Comparison of ENCODE assay signal across 1 cellular context in the genomic region with DNA sequence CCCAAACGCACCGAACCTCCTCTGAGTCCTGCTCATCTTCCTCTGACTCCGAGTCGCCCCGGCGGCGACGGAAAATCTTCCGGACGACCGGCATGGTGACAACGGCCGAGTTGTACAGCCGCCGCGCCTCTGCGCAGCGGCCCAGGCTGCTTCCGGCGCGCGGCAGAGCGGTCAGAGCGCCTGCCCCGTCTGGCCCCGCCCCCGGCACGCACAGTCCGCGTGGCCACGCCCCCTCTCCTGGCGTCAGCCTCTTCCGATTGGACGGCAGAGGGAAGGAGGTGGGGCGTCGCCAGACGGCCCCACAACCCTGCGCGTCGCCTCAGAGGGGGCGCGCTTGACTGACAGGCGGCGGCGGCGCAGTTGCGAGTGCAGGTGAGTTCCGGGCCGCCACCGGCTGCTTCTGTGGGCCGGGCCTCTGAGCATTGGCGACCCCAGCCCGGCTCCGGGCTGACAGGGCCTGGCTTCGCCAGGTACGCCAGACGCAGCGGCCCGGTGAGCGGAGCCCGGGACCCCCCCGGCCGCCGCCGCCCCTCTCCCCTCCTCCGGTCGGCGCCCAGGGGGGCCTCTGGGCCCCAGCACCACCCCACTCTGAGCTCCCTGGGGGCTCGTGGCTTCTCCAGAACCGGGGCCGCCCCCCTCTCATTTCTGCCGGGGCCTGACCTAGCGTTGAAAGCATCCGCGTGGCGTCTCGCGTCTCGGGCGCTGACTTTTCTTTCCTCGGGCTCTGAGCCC.
A peak's percentile ranks its signal among the peaks of the same experiment; 100 is the strongest.
TF ChIP-seq lines count a peak whose summit lies in the region.

C9orf78 (minus strand) TSS at position 148 of the 732 bp plus-strand sequence; CDS start at position 94, 54 bp downstream.
USP20 (plus strand) TSS at position 331 of the 732 bp plus-strand sequence. CDS start 17,098 bp downstream, outside the sequence.

TF ChIP-seq in K562, 482 proteins besides CTCF, POLR2A, EP300 and RAD21 (continued from another document and continues in another):
- TF ChIP-seq ZFP30 (CRISPR knock-in tag; IDR thresholded peaks at IDR 0.05; ENCODE audit: borderline replicate concordance) (peak; percentile 37; the same call in 1 of the 2 replicates), BRF2 (IDR thresholded peaks at IDR 0.05; ENCODE audit: borderline replicate concordance, insufficient read depth, insufficient read length) (no peak), SMARCA5 (IDR thresholded peaks at IDR 0.05) (no peak), SRSF7 (optimal IDR thresholded peaks at IDR 0.05; ENCODE audit: low read depth, low read length) (no peak), GABPA (tag; conservative IDR thresholded peaks at IDR 0.05; ENCODE audit: low read depth) (no peak), ZFP1 (CRISPR knock-in tag; IDR thresholded peaks at IDR 0.05) (peak; percentile 64; the same call in 1 of the 2 replicates), UBTF (IDR thresholded peaks at IDR 0.05; ENCODE audit: borderline replicate concordance in 1 of 2, low read depth in 2 of 2, low read length in 2 of 2) (peak in 1 of 2 experiments; percentile 70; a peak in 1 of 4 replicates), NCOR1 (IDR thresholded peaks at IDR 0.05) (no peak), DACH1 (IDR thresholded peaks at IDR 0.05; ENCODE audit: partially characterized antibody) (no peak), POLR3A (IDR thresholded peaks at IDR 0.05; ENCODE audit: borderline replicate concordance, extremely low read depth, insufficient read depth, insufficient read length) (no peak), ZNF232 (CRISPR knock-in tag; IDR thresholded peaks at IDR 0.05) (no peak), SMAD4 (CRISPR knock-in tag; conservative IDR thresholded peaks at IDR 0.05) (peak; percentile 67), HMBOX1 (IDR thresholded peaks at IDR 0.05) (no peak), TARDBP (IDR thresholded peaks at IDR 0.05) (0 out of 2 replicates have a peak, but pooled peaks have one; percentile 12), KLF10 (CRISPR knock-in tag; IDR thresholded peaks at IDR 0.05) (no peak), MXI1 (IDR thresholded peaks at IDR 0.05; ENCODE audit: low read depth, low read length) (peak; percentile 95), HBP1 (CRISPR knock-in tag; IDR thresholded peaks at IDR 0.05) (0 out of 2 replicates have a peak, but pooled peaks have one; percentile 55), HDAC3 (IDR thresholded peaks at IDR 0.05; ENCODE audit: borderline replicate concordance, partially characterized antibody) (no peak), NFATC3 (IDR thresholded peaks at IDR 0.05) (no peak), CTCFL (IDR thresholded peaks at IDR 0.05; ENCODE audit: borderline replicate concordance, insufficient read depth, low read depth, low read length, poor library complexity, severe bottlenecking) (no peak), NBN (IDR thresholded peaks at IDR 0.05; ENCODE audit: low read depth) (no peak; the same call in 1 of the 2 replicates), ZNF77 (CRISPR knock-in tag; IDR thresholded peaks at IDR 0.05) (no peak), ZNF121 (CRISPR knock-in tag; conservative IDR thresholded peaks at IDR 0.05) (no peak), CREM (IDR thresholded peaks at IDR 0.05; ENCODE audit: low read depth) (no peak), MCM2 (IDR thresholded peaks at IDR 0.05; ENCODE audit: low read depth) (no peak), MBD1 (CRISPR knock-in tag; IDR thresholded peaks at IDR 0.05) (no peak), NR2C1 (IDR thresholded peaks at IDR 0.05) (no peak), NR2C1 (tag; IDR thresholded peaks at IDR 0.05) (no peak), STAG1 (CRISPR knock-in tag; IDR thresholded peaks at IDR 0.05; ENCODE audit: borderline replicate concordance) (no peak), CBX2 (IDR thresholded peaks at IDR 0.05; ENCODE audit: insufficient read depth, low read length, poor library complexity, severe bottlenecking) (no peak), ZFP36 (IDR thresholded peaks at IDR 0.05; ENCODE audit: low read depth, low read length, partially characterized antibody) (peak; percentile 6), RBM34 (IDR thresholded peaks at IDR 0.05; ENCODE audit: borderline replicate concordance, insufficient read depth, low read length) (peak; percentile 97; the same call in 1 of the 2 replicates), TAF7 (tag; IDR thresholded peaks at IDR 0.05) (no peak)
- TF ChIP-seq, protein P1, sequence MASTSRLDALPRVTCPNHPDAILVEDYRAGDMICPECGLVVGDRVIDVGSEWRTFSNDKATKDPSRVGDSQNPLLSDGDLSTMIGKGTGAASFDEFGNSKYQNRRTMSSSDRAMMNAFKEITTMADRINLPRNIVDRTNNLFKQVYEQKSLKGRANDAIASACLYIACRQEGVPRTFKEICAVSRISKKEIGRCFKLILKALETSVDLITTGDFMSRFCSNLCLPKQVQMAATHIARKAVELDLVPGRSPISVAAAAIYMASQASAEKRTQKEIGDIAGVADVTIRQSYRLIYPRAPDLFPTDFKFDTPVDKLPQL (IDR thresholded peaks at IDR 0.05; ENCODE audit: extremely low read depth, insufficient read length), result no peak
- TF ChIP-seq, protein P2, sequence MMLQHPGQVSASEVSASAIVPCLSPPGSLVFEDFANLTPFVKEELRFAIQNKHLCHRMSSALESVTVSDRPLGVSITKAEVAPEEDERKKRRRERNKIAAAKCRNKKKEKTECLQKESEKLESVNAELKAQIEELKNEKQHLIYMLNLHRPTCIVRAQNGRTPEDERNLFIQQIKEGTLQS (IDR thresholded peaks at IDR 0.05), result no peak
- TF ChIP-seq, protein P2 (CRISPR knock-in tag; conservative IDR thresholded peaks at IDR 0.05), result 0 out of 2 replicates have a peak, but pooled peaks have one; percentile 40
- TF ChIP-seq, protein P3, sequence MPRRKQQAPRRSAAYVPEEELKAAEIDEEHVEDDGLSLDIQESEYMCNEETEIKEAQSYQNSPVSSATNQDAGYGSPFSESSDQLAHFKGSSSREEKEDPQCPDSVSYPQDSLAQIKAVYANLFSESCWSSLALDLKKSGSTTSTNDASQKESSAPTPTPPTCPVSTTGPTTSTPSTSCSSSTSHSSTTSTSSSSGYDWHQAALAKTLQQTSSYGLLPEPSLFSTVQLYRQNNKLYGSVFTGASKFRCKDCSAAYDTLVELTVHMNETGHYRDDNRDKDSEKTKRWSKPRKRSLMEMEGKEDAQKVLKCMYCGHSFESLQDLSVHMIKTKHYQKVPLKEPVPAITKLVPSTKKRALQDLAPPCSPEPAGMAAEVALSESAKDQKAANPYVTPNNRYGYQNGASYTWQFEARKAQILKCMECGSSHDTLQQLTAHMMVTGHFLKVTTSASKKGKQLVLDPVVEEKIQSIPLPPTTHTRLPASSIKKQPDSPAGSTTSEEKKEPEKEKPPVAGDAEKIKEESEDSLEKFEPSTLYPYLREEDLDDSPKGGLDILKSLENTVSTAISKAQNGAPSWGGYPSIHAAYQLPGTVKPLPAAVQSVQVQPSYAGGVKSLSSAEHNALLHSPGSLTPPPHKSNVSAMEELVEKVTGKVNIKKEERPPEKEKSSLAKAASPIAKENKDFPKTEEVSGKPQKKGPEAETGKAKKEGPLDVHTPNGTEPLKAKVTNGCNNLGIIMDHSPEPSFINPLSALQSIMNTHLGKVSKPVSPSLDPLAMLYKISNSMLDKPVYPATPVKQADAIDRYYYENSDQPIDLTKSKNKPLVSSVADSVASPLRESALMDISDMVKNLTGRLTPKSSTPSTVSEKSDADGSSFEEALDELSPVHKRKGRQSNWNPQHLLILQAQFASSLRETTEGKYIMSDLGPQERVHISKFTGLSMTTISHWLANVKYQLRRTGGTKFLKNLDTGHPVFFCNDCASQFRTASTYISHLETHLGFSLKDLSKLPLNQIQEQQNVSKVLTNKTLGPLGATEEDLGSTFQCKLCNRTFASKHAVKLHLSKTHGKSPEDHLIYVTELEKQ (CRISPR knock-in tag; IDR thresholded peaks at IDR 0.05), result no peak
